Comparison of ENCODE assay signal across 9 cellular contexts in the genomic region with DNA sequence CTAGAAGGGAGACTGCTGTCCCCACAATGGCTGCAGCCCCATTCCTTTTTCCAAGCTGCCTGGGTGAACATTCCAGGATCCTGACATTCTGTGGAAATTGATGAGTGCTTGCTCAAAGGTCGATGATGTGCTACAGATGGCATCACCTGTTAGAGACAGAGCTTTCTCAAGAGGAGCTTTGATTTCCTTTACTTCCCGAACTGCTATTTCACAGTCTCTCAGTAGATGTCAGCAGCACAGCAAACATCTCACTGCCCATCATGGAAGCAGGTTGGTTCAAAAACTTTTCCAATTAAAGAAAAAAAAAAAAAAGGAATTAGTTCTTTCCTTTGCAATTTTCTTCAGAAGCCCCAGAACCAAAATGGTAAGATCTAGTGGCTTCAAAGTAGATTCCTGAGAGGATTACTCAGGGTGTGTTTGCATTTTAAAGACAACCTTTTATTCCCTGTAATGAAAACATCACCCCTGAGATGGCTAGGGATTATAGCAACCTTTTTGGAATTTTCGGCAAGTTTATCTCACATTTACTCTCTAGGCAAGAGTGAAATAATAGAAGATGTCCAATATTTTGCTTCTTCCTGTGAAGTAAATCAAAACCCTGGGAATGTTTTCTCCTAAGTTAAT. TPM values are rescaled to one million over a fixed set of nuclear protein-coding genes. Genes with fewer than 3 reads are reported as not detected.
DNase-seq lines count a peak whose midpoint lies in the region; ATAC-seq and TF ChIP-seq lines count a peak whose summit lies in the region.
"Had no signal": no experiment of that assay in that cellular context is flagged by ENCODE, and none has a peak within 500 bp of the region (broad histone marks: within the 10 kb centered on the region; RNA-seq: fewer than 3 reads in every experiment).

No MANE protein-coding gene starts in this region.

- H3K4me3 ChIP-seq in MM.1S (ENCODE audit: low read length) (no peak overlapping the region), endodermal cell (ENCODE audit: low read length) (no peak overlapping the region)

- H3K4me3 Mint-ChIP-seq in endodermal cell (no peak overlapping the region), nephron (no peak overlapping the region)
- no peak overlapping the region for H3K4me3 Mint-ChIP-seq in activated naive CD8-positive, alpha-beta T cell treated with anti-CD3 and anti-CD28 coated beads, Interleukin-2, amount 50 U/mL, for 24 hours

- H3K9me3 Mint-ChIP-seq in endodermal cell (no peaks in the 10 kb centered on the region), nephron (no peaks in the 10 kb centered on the region)
- H3K9me3 Mint-ChIP-seq in activated naive CD8-positive, alpha-beta T cell treated with anti-CD3 and anti-CD28 coated beads, Interleukin-2, amount 50 U/mL, for 24 hours, result no peaks in the 10 kb centered on the region

- H3K9me3 ChIP-seq in MM.1S (replicated peaks; ENCODE audit: insufficient read depth, low read length) (no peaks in the 10 kb centered on the region), endodermal cell (ENCODE audit: control insufficient read depth, low read length) (no peaks in the 10 kb centered on the region)

- 25 to 60% methylated on average over 1 to 3 of the region's 3 CpGs for WGBS in endodermal cell (ENCODE audit: insufficient coverage in 1 of 2, insufficient read length in 1 of 2), 2 experiments

- H3K4me1 Mint-ChIP-seq in endodermal cell (peaks cover 7% of the 10 kb centered on the region), nephron (peaks cover 35% of the 10 kb centered on the region)
- no peaks in the 10 kb centered on the region for H3K4me1 Mint-ChIP-seq in activated naive CD8-positive, alpha-beta T cell treated with anti-CD3 and anti-CD28 coated beads, Interleukin-2, amount 50 U/mL, for 24 hours

- H4K20me1 ChIP-seq in MM.1S (ENCODE audit: insufficient read depth, low read length), result no peaks in the 10 kb centered on the region

- no peaks in the 10 kb centered on the region for H3K27me3 Mint-ChIP-seq in endodermal cell (ENCODE audit: insufficient read depth)
- H3K27me3 Mint-ChIP-seq in nephron (ENCODE audit: low read depth), result peaks cover 16% of the 10 kb centered on the region
- H3K27me3 Mint-ChIP-seq in activated naive CD8-positive, alpha-beta T cell treated with anti-CD3 and anti-CD28 coated beads, Interleukin-2, amount 50 U/mL, for 24 hours, result no peaks in the 10 kb centered on the region

- H2AFZ ChIP-seq in MM.1S (ENCODE audit: low read length), result no peak overlapping the region

- H3K27ac ChIP-seq in MM.1S (ENCODE audit: low read length), result no peak overlapping the region
- H3K27ac ChIP-seq in endodermal cell (ENCODE audit: low read depth, low read length), result no peak overlapping the region
- H3K27ac ChIP-seq: epithelial cell of prostate had no signal

- H3K36me3 ChIP-seq in MM.1S (replicated peaks; ENCODE audit: insufficient read depth, low read length) (no peaks in the 10 kb centered on the region), endodermal cell (ENCODE audit: control insufficient read depth, insufficient read depth, low read length) (no peaks in the 10 kb centered on the region)

- H3K9me2 ChIP-seq in MM.1S (replicated peaks; ENCODE audit: insufficient read depth, low read length), result no peaks in the 10 kb centered on the region

- H3K4me1 ChIP-seq in MM.1S (ENCODE audit: low read length) (no peaks in the 10 kb centered on the region), endodermal cell (ENCODE audit: control insufficient read depth, insufficient read depth, low read length) (no peaks in the 10 kb centered on the region)

- ATAC-seq in activated naive CD8-positive, alpha-beta T cell treated with anti-CD3 and anti-CD28 coated beads, Interleukin-2, amount 50 U/mL, for 24 hours, result no peak
- ATAC-seq in GM21825 (IDR thresholded peaks at IDR 0.05; ENCODE audit: unreplicated experiment), result no peak

- no peak overlapping the region for H3K9ac ChIP-seq in MM.1S (ENCODE audit: low read length)
- H3K9ac ChIP-seq in endodermal cell (ENCODE audit: extremely low read depth, low read length, poor library complexity, severe bottlenecking), result no peak overlapping the region

- H3K4me2 ChIP-seq in MM.1S (ENCODE audit: low read depth, low read length), result no peak overlapping the region

- TF ChIP-seq CTCF in MM.1S (IDR thresholded peaks at IDR 0.05; ENCODE audit: low read length), result peak; percentile 59
- TF ChIP-seq CTCF in endodermal cell (conservative IDR thresholded peaks at IDR 0.05), result peak; percentile 77
- peak; percentile 66 to 76 (median 68) for TF ChIP-seq CTCF in nephron (IDR thresholded peaks at IDR 0.05; ENCODE audit: unreplicated experiment in 3 of 3)

- DNase-seq in EH (ENCODE audit: low read depth) (peak; percentile 62), MM.1S (peak; percentile 27), endodermal cell (peak; percentile 63), NCI-H446 (lab: John Stamatoyannopoulos, UW) (no peak), GF-D8 (lab: John Stamatoyannopoulos, UW) (no peak)
- no peak for DNase-seq in activated naive CD8-positive, alpha-beta T cell treated with anti-CD3 and anti-CD28 coated beads, Interleukin-2, amount 50 U/mL, for 24 hours

- no peaks in the 10 kb centered on the region for H3F3A ChIP-seq in MM.1S (ENCODE audit: insufficient read depth, low read length)

- no peak overlapping the region for H3K27ac Mint-ChIP-seq in endodermal cell
- peak overlapping the region; percentile 20 to 84 (median 62) for H3K27ac Mint-ChIP-seq in nephron
- no peak overlapping the region for H3K27ac Mint-ChIP-seq in activated naive CD8-positive, alpha-beta T cell treated with anti-CD3 and anti-CD28 coated beads, Interleukin-2, amount 50 U/mL, for 24 hours

- H3K79me2 ChIP-seq in MM.1S (ENCODE audit: low read length), result no peaks in the 10 kb centered on the region

- H3K36me3 Mint-ChIP-seq in endodermal cell (ENCODE audit: low read depth) (no peaks in the 10 kb centered on the region), nephron (ENCODE audit: low read depth) (no peaks in the 10 kb centered on the region)
- no peaks in the 10 kb centered on the region for H3K36me3 Mint-ChIP-seq in activated naive CD8-positive, alpha-beta T cell treated with anti-CD3 and anti-CD28 coated beads, Interleukin-2, amount 50 U/mL, for 24 hours (ENCODE audit: low read depth)

- no peaks in the 10 kb centered on the region for H3K27me3 ChIP-seq in MM.1S (replicated peaks; ENCODE audit: insufficient read depth, low read length)
- no peaks in the 10 kb centered on the region for H3K27me3 ChIP-seq in endodermal cell (ENCODE audit: control insufficient read depth, insufficient read depth, low read length, poor library complexity, severe bottlenecking)

RNA-seq across cellular contexts. Expression of a gene that starts 44.8 kb away (rescaled TPM):
- 10 to 100 TPM; 58.2 to 62.6 TPM for total RNA-seq in endodermal cell
- 39.1 TPM for polyA plus RNA-seq in endodermal cell (2013, experiment 1 of 2)
- polyA plus RNA-seq in endodermal cell (2013, experiment 2 of 2), result 34.7 TPM

Comparison
In these comparisons a context has a peak if more than half of its experiments do, and no peak if none do; other contexts are left out.
1. DNase-seq: peak in EH (single experiment), MM.1S (single experiment) and endodermal cell (single experiment); none in NCI-H446 (0 of 2), activated naive CD8-positive, alpha-beta T cell treated with anti-CD3 and anti-CD28 coated beads, Interleukin-2, amount 50 U/mL, for 24 hours (single experiment) and GF-D8 (single experiment).
2. H3K27ac Mint-ChIP-seq: peak in nephron (3 of 3); none in endodermal cell (single experiment) and activated naive CD8-positive, alpha-beta T cell treated with anti-CD3 and anti-CD28 coated beads, Interleukin-2, amount 50 U/mL, for 24 hours (single experiment).
3. Peak in every context shown above with its lines, with median percentiles within 50 percentile points of each other: CTCF ChIP-seq.